In the genomic region with DNA sequence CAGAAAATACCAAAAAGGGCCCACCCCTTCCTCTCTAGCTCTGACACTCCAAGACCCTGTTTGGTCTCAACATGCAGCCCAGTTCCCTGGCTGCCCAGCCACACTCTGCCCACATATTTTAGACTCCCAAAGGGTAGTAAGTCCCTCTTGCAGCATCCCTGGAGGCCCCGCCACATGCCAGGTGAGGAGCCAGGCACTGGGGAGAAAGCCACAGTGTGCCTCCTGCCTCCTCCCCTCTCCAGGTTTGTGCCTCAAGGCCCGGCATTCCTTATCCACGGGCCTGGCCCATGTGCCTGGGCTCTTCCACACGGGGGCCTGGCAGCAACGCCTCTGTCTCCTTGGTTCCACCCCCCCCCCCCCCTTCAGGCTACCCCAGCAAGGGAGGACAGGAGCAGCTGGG, we compare ENCODE assay signal across 18 cellular contexts.
DNase-seq lines count a peak whose midpoint lies in the region; ATAC-seq, FAIRE-seq and TF ChIP-seq lines count a peak whose summit lies in the region.
"Had no signal": no experiment of that assay in that cellular context is flagged by ENCODE, and none has a peak within 500 bp of the region (broad histone marks: within the 10 kb centered on the region; RNA-seq: fewer than 3 reads in every experiment).

No MANE protein-coding gene starts in this region.

- H3K9me3 ChIP-seq in left ventricle myocardium inferior (replicated peaks) (no peaks in the 10 kb centered on the region), H1 (ENCODE audit: insufficient read depth in 2 of 2, low read depth in 1 of 2, low read length in 1 of 2) (no peaks in the 10 kb centered on the region), upper lobe of right lung (no peaks in the 10 kb centered on the region)
- H3K9me3 ChIP-seq: ascending aorta, colonic mucosa, neutrophil had no signal

- no peak overlapping the region for H3K14ac ChIP-seq in H1 (ENCODE audit: insufficient read length)

- TF ChIP-seq EP300 in H1 (IDR thresholded peaks at IDR 0.05; ENCODE audit: borderline replicate concordance in 1 of 2, low read depth in 2 of 2, low read length in 2 of 2) = no peak

- H3K36me3 Mint-ChIP-seq in natural killer cell treated with Interleukin-12 subunit alpha and Interleukin-12 subunit beta and Interleukin-15 and Interleukin-18, amount 100 ng/mL, for 72 hours = peaks cover 10% of the 10 kb centered on the region

- H3K4me3 ChIP-seq in left ventricle myocardium inferior (no peak overlapping the region), H1 (ENCODE audit: extremely low read depth in 1 of 4, insufficient read depth in 2 of 4, low read depth in 3 of 4, low read length in 4 of 4) (no peak overlapping the region), upper lobe of right lung (no peak overlapping the region)
- H3K4me3 ChIP-seq: ascending aorta, colonic mucosa had no signal

- H3K4me3 Mint-ChIP-seq in natural killer cell treated with Interleukin-12 subunit alpha and Interleukin-12 subunit beta and Interleukin-15 and Interleukin-18, amount 100 ng/mL, for 72 hours = no peak overlapping the region
- H3K4me3 Mint-ChIP-seq: HFFc6 had no signal

- no peak overlapping the region for H3K4ac ChIP-seq in H1 (replicated peaks; ENCODE audit: insufficient read length, low read depth, low read length)

- no peak overlapping the region for H2BK5ac ChIP-seq in H1 (ENCODE audit: low read depth, low read length)

- H3K4me1 ChIP-seq in left ventricle myocardium inferior = peaks cover 97% of the 10 kb centered on the region
- H3K4me1 ChIP-seq in H1 (replicated peaks in 1 of 4; ENCODE audit: control insufficient read depth in 3 of 4, insufficient read depth in 4 of 4, low read length in 3 of 4) = no peaks in the 10 kb centered on the region; a peak in 1 of 7 replicates
- peaks cover 46% of the 10 kb centered on the region for H3K4me1 ChIP-seq in upper lobe of right lung
- H3K4me1 ChIP-seq: colonic mucosa had no signal

- H3K27me3 Mint-ChIP-seq in natural killer cell treated with Interleukin-12 subunit alpha and Interleukin-12 subunit beta and Interleukin-15 and Interleukin-18, amount 100 ng/mL, for 72 hours = no peaks in the 10 kb centered on the region

- H3K27ac ChIP-seq in left ventricle myocardium inferior (replicated peaks) (peak overlapping the region; percentile 89), H1 (ENCODE audit: low read depth, low read length) (no peak overlapping the region; the same call in 1 of the 2 replicates), upper lobe of right lung (peak overlapping the region; percentile 47)
- H3K27ac ChIP-seq: ascending aorta, colonic mucosa, neutrophil, VCaP had no signal

- no peak overlapping the region for H3K23ac ChIP-seq in H1 (ENCODE audit: insufficient read length)

- no peak overlapping the region for H2BK12ac ChIP-seq in H1 (ENCODE audit: low read depth, low read length)

- no peak overlapping the region for H2BK20ac ChIP-seq in H1 (ENCODE audit: low read length)

- no peak overlapping the region for H3K9ac ChIP-seq in H1 (replicated peaks in 1 of 4; ENCODE audit: extremely low read depth in 1 of 4, low read depth in 3 of 4, low read length in 3 of 4)

- H3K79me2 ChIP-seq in H1 (ENCODE audit: control insufficient read depth in 1 of 2, insufficient read depth in 2 of 2, low read length in 2 of 2) = no peaks in the 10 kb centered on the region

- no peak overlapping the region for H2AFZ ChIP-seq in H1 (ENCODE audit: low read length)

- no peak overlapping the region for H4K91ac ChIP-seq in H1 (replicated peaks; ENCODE audit: insufficient read length, low read length)

- no peak for TF ChIP-seq POLR2A in H1 (IDR thresholded peaks at IDR 0.05; ENCODE audit: control extremely low read depth in 1 of 2, low read depth in 2 of 2, low read length in 2 of 2)

- no peaks in the 10 kb centered on the region for H3K23me2 ChIP-seq in H1 (ENCODE audit: low read depth, low read length)

- no peaks in the 10 kb centered on the region for H3K36me3 ChIP-seq in left ventricle myocardium inferior
- no peaks in the 10 kb centered on the region for H3K36me3 ChIP-seq in H1 (ENCODE audit: control insufficient read depth in 2 of 4, insufficient read depth in 4 of 4, low read length in 3 of 4)
- H3K36me3 ChIP-seq in upper lobe of right lung = no peaks in the 10 kb centered on the region
- H3K36me3 ChIP-seq: ascending aorta, colonic mucosa, neutrophil had no signal

- POLR2A ChIA-PET in H1 (lab: Charles Lee; ENCODE audit: partially characterized antibody) = interaction anchor here (1.1 to 1.7 kb wide), 2 partner anchors 16 to 35 kb away, joined by 3 read pairs; no protein-coding TSS in a partner anchor

- H3K27me3 ChIP-seq in left ventricle myocardium inferior (ENCODE audit: low read depth) = no peaks in the 10 kb centered on the region
- H3K27me3 ChIP-seq in H1 (replicated peaks in 1 of 4; ENCODE audit: control insufficient read depth in 3 of 4, extremely low read depth in 1 of 4, insufficient read depth in 3 of 4, low read length in 3 of 4) = no peaks in the 10 kb centered on the region; a peak in 1 of 7 replicates
- no peaks in the 10 kb centered on the region for H3K27me3 ChIP-seq in upper lobe of right lung
- H3K27me3 ChIP-seq: ascending aorta, colonic mucosa, neutrophil had no signal

- no peaks in the 10 kb centered on the region for H3K79me1 ChIP-seq in H1 (ENCODE audit: low read depth, low read length)

- WGBS in H1 (ENCODE audit: extremely low coverage in 1 of 2, insufficient coverage in 1 of 2, insufficient read length in 1 of 2, insufficient replicate concordance in 2 of 2, low coverage in 1 of 2, low lambda C conversion rate in 2 of 2, missing lambda C conversion rate in 1 of 2), 2 experiments = 88% methylated on average over 5 of the region's 5 CpGs; no CpG with 5 or more reads in 1 of the 2 experiments

- no peak overlapping the region for H3K56ac ChIP-seq in H1 (replicated peaks; ENCODE audit: insufficient read length, low read depth, low read length)

- peak overlapping the region; percentile 14; the same call in 1 of the 2 replicates for H4K8ac ChIP-seq in H1 (ENCODE audit: extremely low read depth, insufficient read depth, low read length)

- no peak for TF ChIP-seq RAD21 in H1 (IDR thresholded peaks at IDR 0.05 in 1 of 2, conservative IDR thresholded peaks at IDR 0.05 in 1 of 2; ENCODE audit: low read depth in 2 of 2, low read length in 2 of 2)

- H2AK5ac ChIP-seq in H1 (ENCODE audit: low read depth, low read length) = no peak overlapping the region

- H4K5ac ChIP-seq in H1 (ENCODE audit: insufficient read length, low read depth, low read length) = no peak overlapping the region

- peaks cover 8% of the 10 kb centered on the region for H3K9me3 Mint-ChIP-seq in natural killer cell treated with Interleukin-12 subunit alpha and Interleukin-12 subunit beta and Interleukin-15 and Interleukin-18, amount 100 ng/mL, for 72 hours
- H3K9me3 Mint-ChIP-seq: HFFc6 had no signal

- H3K4me2 ChIP-seq in H1 (ENCODE audit: insufficient read depth in 1 of 2, low read depth in 2 of 2, low read length in 2 of 2) = no peak overlapping the region

- no peaks in the 10 kb centered on the region for H4K20me1 ChIP-seq in H1 (replicated peaks in 1 of 2; ENCODE audit: control insufficient read depth in 1 of 2, insufficient read depth in 2 of 2, low read length in 2 of 2)

- no peak overlapping the region for H3K18ac ChIP-seq in H1 (ENCODE audit: extremely low read depth, low read length)

- no peak for ATAC-seq in natural killer cell treated with Interleukin-12 subunit alpha and Interleukin-12 subunit beta and Interleukin-15 and Interleukin-18, amount 100 ng/mL, for 72 hours
- ATAC-seq in upper lobe of right lung = no peak

- CTCF ChIA-PET in H1 (lab: Charles Lee; ENCODE audit: partially characterized antibody) = interaction anchor here (1.1 to 2.9 kb wide), 11 partner anchors 8 to 197 kb away, joined by 3 to 8 read pairs (median 4); no protein-coding TSS in a partner anchor

- no peak overlapping the region for H2BK15ac ChIP-seq in H1 (ENCODE audit: low read length)

- intact Hi-C loops in left ventricle myocardium inferior (cut with micrococcal nuclease) = no loop called here
- intact Hi-C loops in cardiac septum (cut with DNase I) = no loop called here
- intact Hi-C loops in upper lobe of right lung (cut with DNase I) = no loop called here

- TF ChIP-seq CTCF in left ventricle myocardium inferior (IDR thresholded peaks at IDR 0.05; ENCODE audit: borderline replicate concordance) = no peak
- no peak for TF ChIP-seq CTCF in H1 (IDR thresholded peaks at IDR 0.05; ENCODE audit: control extremely low read depth in 1 of 3, insufficient read depth in 1 of 3, low read depth in 1 of 3, low read length in 3 of 3)
- TF ChIP-seq CTCF in upper lobe of right lung (IDR thresholded peaks at IDR 0.05) = no peak

- H2BK120ac ChIP-seq in H1 (replicated peaks; ENCODE audit: low read depth, low read length) = no peak overlapping the region

- H3K27ac Mint-ChIP-seq in natural killer cell treated with Interleukin-12 subunit alpha and Interleukin-12 subunit beta and Interleukin-15 and Interleukin-18, amount 100 ng/mL, for 72 hours = peak overlapping the region; percentile 99 to 100
- H3K27ac Mint-ChIP-seq: HFFc6 had no signal

- DNase-seq in left ventricle myocardium inferior = no peak
- no peak for DNase-seq in cardiac septum (ENCODE audit: low spot score)
- DNase-seq in H1 (ENCODE audit: low read depth in 1 of 2, low spot score in 2 of 2) = no peak
- DNase-seq in natural killer cell treated with Interleukin-12 subunit alpha and Interleukin-12 subunit beta and Interleukin-15 and Interleukin-18, amount 100 ng/mL, for 72 hours (ENCODE audit: low spot score) = no peak
- no peak for DNase-seq in upper lobe of right lung
- DNase-seq in NCI-H526 treated with DMSO at 0.1 percent for 48 hours (lab: John Stamatoyannopoulos, UW) = no peak
- DNase-seq in NCI-H2196 (lab: John Stamatoyannopoulos, UW; ENCODE audit: unreplicated experiment) = no peak
- DNase-seq in cerebellum (ENCODE audit: low spot score) = no peak
- DNase-seq: activated effector memory CD4-positive, alpha-beta T cell treated with anti-CD3 and anti-CD28 coated beads, Interleukin-2, amount 50 U/mL, for 16 hours; colonic mucosa; EL; foreskin fibroblast; HFFc6; NK-92 treated with Interleukin-12 subunit alpha and Interleukin-12 subunit beta, amount 100 ng/mL, for 24 hours had no signal

- no peak for FAIRE-seq in H1 (lab: Jason Lieb, UNC)
- FAIRE-seq: HTR-8/SVneo had no signal

- H3K4me1 Mint-ChIP-seq in natural killer cell treated with Interleukin-12 subunit alpha and Interleukin-12 subunit beta and Interleukin-15 and Interleukin-18, amount 100 ng/mL, for 72 hours (ENCODE audit: low read depth in 2 of 2) = peaks cover 32% of the 10 kb centered on the region in 2 donors

TF ChIP-seq in H1, 55 proteins besides CTCF, POLR2A, EP300 and RAD21:
- TF ChIP-seq NRF1 (IDR thresholded peaks at IDR 0.05; ENCODE audit: low read depth, low read length) = no peak
- TF ChIP-seq TEAD4 (IDR thresholded peaks at IDR 0.05; ENCODE audit: low read depth, low read length) = 0 out of 2 replicates have a peak, but pooled peaks have one; percentile 10
- TF ChIP-seq FOSL1 (IDR thresholded peaks at IDR 0.05; ENCODE audit: insufficient read depth, low read depth, low read length) = no peak
